In the genomic region with DNA sequence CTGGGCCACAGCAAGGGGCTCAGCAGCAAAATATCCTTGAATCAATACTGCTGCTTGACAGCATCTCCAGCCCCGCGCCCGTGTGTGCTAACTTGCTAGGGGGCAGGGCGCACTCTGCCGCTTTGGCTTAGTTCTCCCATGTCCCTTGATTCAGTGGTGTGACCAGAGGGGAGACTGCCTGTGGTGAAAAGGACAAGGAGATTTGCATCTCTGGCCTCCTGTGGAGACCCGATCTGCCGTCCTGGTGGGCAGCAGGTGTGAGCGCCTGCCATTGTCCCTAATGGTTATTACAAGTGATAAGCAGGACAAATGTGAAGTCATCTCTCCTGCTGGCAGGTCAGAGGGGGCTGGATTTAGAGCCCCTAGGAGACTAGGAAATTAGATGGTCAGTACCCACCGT, we compare ENCODE assay signal across 26 cellular contexts.
DNase-seq lines count a peak whose midpoint lies in the region; ATAC-seq and TF ChIP-seq lines count a peak whose summit lies in the region.
"Had no signal": no experiment of that assay in that cellular context is flagged by ENCODE, and none has a peak within 500 bp of the region (broad histone marks: within the 10 kb centered on the region; RNA-seq: fewer than 3 reads in every experiment).

No MANE protein-coding gene starts in this region.

- DNase-seq in H7 (peak; percentile 50), NCI-H1417 (lab: John Stamatoyannopoulos, UW) (peak in 2 of 3 experiments; percentile 67 to 90), tibial artery (no peak)
- DNase-seq in natural killer cell treated with Interleukin-12 subunit alpha and Interleukin-12 subunit beta and Interleukin-15 and Interleukin-18, amount 100 ng/mL, for 72 hours (ENCODE audit: low spot score): no peak
- DNase-seq: activated B cell treated with CpG ODN at 0.5 μM for 24 hours; activated naive CD4-positive, alpha-beta T cell treated with Interleukin-2 at 50 U/mL for 16 hours; body of pancreas; Caco-2; DMS79 treated with DMSO at 0.1 percent for 48 hours; lower lobe of right lung; mucosa of descending colon; NCI-H1930; NCI-H510A treated with DMSO at 0.1 percent for 48 hours; SHP77; stimulated activated CD4-positive, alpha-beta T cell treated with anti-CD3 and anti-CD28 coated beads, Interleukin-2, amount 100 ng/mL, for 48 hours; T1000; trophoblast cell had no signal

- peak overlapping the region; percentile 12 for H3K4me2 ChIP-seq in neural cell (ENCODE audit: low read length)
- H3K4me2 ChIP-seq: BLaER1 treated with 17β-estradiol and CSF1 and Interleukin-3, amounts not matched to agents 10 nM and 100 nM had no signal

- H3K27ac ChIP-seq in neural cell (ENCODE audit: low read length): peak overlapping the region; percentile 88
- no peak overlapping the region for H3K27ac ChIP-seq in tibial artery
- H3K27ac ChIP-seq: BLaER1 treated with 17β-estradiol and CSF1 and Interleukin-3, amounts not matched to agents 10 nM and 100 nM; body of pancreas; epithelial cell of prostate; lower lobe of right lung; parathyroid adenoma; right atrium auricular region had no signal

- H3K27me3 ChIP-seq in H7 (ENCODE audit: control insufficient read depth, insufficient read depth, low read length) (peaks cover 2% of the 10 kb centered on the region; the same call in 1 of the 2 replicates), neural cell (ENCODE audit: insufficient read depth, low read depth, low read length) (no peaks in the 10 kb centered on the region), tibial artery (no peaks in the 10 kb centered on the region)
- H3K27me3 ChIP-seq: BLaER1 treated with 17β-estradiol and CSF1 and Interleukin-3, amounts not matched to agents 10 nM and 100 nM; body of pancreas; right atrium auricular region had no signal

- no peak for TF ChIP-seq EP300 in neural cell (conservative IDR thresholded peaks at IDR 0.05; ENCODE audit: poor library complexity, severe bottlenecking)

- H3K27ac Mint-ChIP-seq in brain: peak overlapping the region in 4 of 5 experiments; percentile 46 to 96 (median 86)
- H3K27ac Mint-ChIP-seq in natural killer cell treated with Interleukin-12 subunit alpha and Interleukin-12 subunit beta and Interleukin-15 and Interleukin-18, amount 100 ng/mL, for 72 hours: no peak overlapping the region
- H3K27ac Mint-ChIP-seq: activated B cell treated with CpG ODN at 0.5 μM for 24 hours had no signal

- H2AFZ ChIP-seq in neural cell (ENCODE audit: low read depth, low read length): no peak overlapping the region
- H2AFZ ChIP-seq: parathyroid adenoma had no signal

- no peaks in the 10 kb centered on the region for H4K20me1 ChIP-seq in neural cell (ENCODE audit: insufficient read depth)
- H4K20me1 ChIP-seq: BLaER1 treated with 17β-estradiol and CSF1 and Interleukin-3, amounts not matched to agents 10 nM and 100 nM had no signal

- H3K4me1 Mint-ChIP-seq in brain: peaks cover 82% of the 10 kb centered on the region
- peaks cover 4 to 19% of the 10 kb centered on the region in 2 donors for H3K4me1 Mint-ChIP-seq in natural killer cell treated with Interleukin-12 subunit alpha and Interleukin-12 subunit beta and Interleukin-15 and Interleukin-18, amount 100 ng/mL, for 72 hours (ENCODE audit: low read depth in 2 of 2)
- H3K4me1 Mint-ChIP-seq: activated B cell treated with CpG ODN at 0.5 μM for 24 hours had no signal

- no peaks in the 10 kb centered on the region for H3K9me2 ChIP-seq in neural cell (ENCODE audit: insufficient read depth, low read length)

- intact Hi-C loops in tibial artery (cut with DNase I; ENCODE audit: low total_unique reads): no loop called here

- peaks cover 85% of the 10 kb centered on the region for H3K79me2 ChIP-seq in neural cell (replicated peaks; ENCODE audit: insufficient read depth, low read length)
- H3K79me2 ChIP-seq: parathyroid adenoma had no signal

- TF ChIP-seq RAD21 in neural cell (conservative IDR thresholded peaks at IDR 0.05): no peak

- H3K36me3 ChIP-seq in H7 (replicated peaks; ENCODE audit: control insufficient read depth, insufficient read depth, low read length) (no peaks in the 10 kb centered on the region), neural cell (ENCODE audit: insufficient read depth, low read length) (no peaks in the 10 kb centered on the region), tibial artery (no peaks in the 10 kb centered on the region)
- H3K36me3 ChIP-seq: lower lobe of right lung, right atrium auricular region had no signal

- no peak for TF ChIP-seq CTCF in brain (conservative IDR thresholded peaks at IDR 0.05)
- no peak for TF ChIP-seq CTCF in neural cell (IDR thresholded peaks at IDR 0.05; ENCODE audit: poor library complexity, severe bottlenecking)
- TF ChIP-seq CTCF in tibial artery (IDR thresholded peaks at IDR 0.05): no peak

- peaks cover 0 to 13% (median 0%) of the 10 kb centered on the region in 4 donors for H3K4me1 ChIP-seq in tibial artery
- H3K4me1 ChIP-seq: body of pancreas, Caco-2, lower lobe of right lung, parathyroid adenoma, right atrium auricular region had no signal

- H3K9me3 Mint-ChIP-seq in brain: peaks cover 0 to 8% (median 1%) of the 10 kb centered on the region in 5 experiments
- H3K9me3 Mint-ChIP-seq in natural killer cell treated with Interleukin-12 subunit alpha and Interleukin-12 subunit beta and Interleukin-15 and Interleukin-18, amount 100 ng/mL, for 72 hours: no peaks in the 10 kb centered on the region
- H3K9me3 Mint-ChIP-seq: nephron had no signal

- H3K4me3 ChIP-seq in H7 (ENCODE audit: insufficient read depth, low read depth, low read length): no peak overlapping the region
- H3K4me3 ChIP-seq in neural cell (ENCODE audit: low read length): peak overlapping the region; percentile 53
- H3K4me3 ChIP-seq in tibial artery: no peak overlapping the region
- H3K4me3 ChIP-seq: BLaER1 treated with 17β-estradiol and CSF1 and Interleukin-3, amounts not matched to agents 10 nM and 100 nM; body of pancreas; lower lobe of right lung; mucosa of descending colon had no signal

- peak overlapping the region in 3 of 5 experiments; percentile 12 to 73 (median 38) for H3K4me3 Mint-ChIP-seq in brain
- H3K4me3 Mint-ChIP-seq in natural killer cell treated with Interleukin-12 subunit alpha and Interleukin-12 subunit beta and Interleukin-15 and Interleukin-18, amount 100 ng/mL, for 72 hours: no peak overlapping the region
- H3K4me3 Mint-ChIP-seq: activated B cell treated with CpG ODN at 0.5 μM for 24 hours had no signal

- peaks cover 7% of the 10 kb centered on the region for H3F3A ChIP-seq in neural cell (ENCODE audit: insufficient read depth, low read length, poor library complexity, severe bottlenecking)

- no peaks in the 10 kb centered on the region for H3K9me3 ChIP-seq in neural cell (ENCODE audit: low read length)
- no peaks in the 10 kb centered on the region for H3K9me3 ChIP-seq in tibial artery
- H3K9me3 ChIP-seq: body of pancreas, Caco-2, lower lobe of right lung, mucosa of descending colon, right atrium auricular region had no signal

- no peak for ATAC-seq in natural killer cell treated with Interleukin-12 subunit alpha and Interleukin-12 subunit beta and Interleukin-15 and Interleukin-18, amount 100 ng/mL, for 72 hours
- no peak for ATAC-seq in HG03520 (IDR thresholded peaks at IDR 0.05; ENCODE audit: unreplicated experiment)
- ATAC-seq: body of pancreas, mucosa of descending colon, Panc1 had no signal

- peaks cover 10% of the 10 kb centered on the region for H3K27me3 Mint-ChIP-seq in brain
- H3K27me3 Mint-ChIP-seq in natural killer cell treated with Interleukin-12 subunit alpha and Interleukin-12 subunit beta and Interleukin-15 and Interleukin-18, amount 100 ng/mL, for 72 hours: peaks cover 0 to 10% of the 10 kb centered on the region in 2 donors
- H3K27me3 Mint-ChIP-seq: activated B cell treated with CpG ODN at 0.5 μM for 24 hours had no signal

- H3K9ac ChIP-seq in neural cell (ENCODE audit: low read length): peak overlapping the region; percentile 60
- H3K9ac ChIP-seq: BLaER1 treated with 17β-estradiol and CSF1 and Interleukin-3, amounts not matched to agents 10 nM and 100 nM; parathyroid adenoma had no signal

- H3K36me3 Mint-ChIP-seq in brain: peaks cover 16% of the 10 kb centered on the region
- H3K36me3 Mint-ChIP-seq in natural killer cell treated with Interleukin-12 subunit alpha and Interleukin-12 subunit beta and Interleukin-15 and Interleukin-18, amount 100 ng/mL, for 72 hours: no peaks in the 10 kb centered on the region

TF ChIP-seq in neural cell, 6 proteins besides CTCF, POLR2A, EP300 and RAD21:
- TF ChIP-seq MXI1 (conservative IDR thresholded peaks at IDR 0.05; ENCODE audit: poor library complexity, severe bottlenecking) (no peak), TAF1 (IDR thresholded peaks at IDR 0.05; ENCODE audit: low read depth) (no peak), SMC3 (conservative IDR thresholded peaks at IDR 0.05; ENCODE audit: poor library complexity) (no peak), REST (IDR thresholded peaks at IDR 0.05; ENCODE audit: borderline replicate concordance) (no peak), POLR2AphosphoS5 (IDR thresholded peaks at IDR 0.05) (no peak), EZH2 (IDR thresholded peaks at IDR 0.05; ENCODE audit: borderline replicate concordance, insufficient read depth, low read length, poor library complexity, severe bottlenecking) (no peak)

Comparison
In these comparisons a context has a peak if more than half of its experiments do, and no peak if none do; other contexts are left out.
1. DNase-seq: peak in H7 (single experiment) and NCI-H1417 (2 of 3); none in natural killer cell treated with Interleukin-12 subunit alpha and Interleukin-12 subunit beta and Interleukin-15 and Interleukin-18, amount 100 ng/mL, for 72 hours (single experiment) and tibial artery (0 of 2).
2. H3K27ac Mint-ChIP-seq: peak in brain (4 of 5); none in natural killer cell treated with Interleukin-12 subunit alpha and Interleukin-12 subunit beta and Interleukin-15 and Interleukin-18, amount 100 ng/mL, for 72 hours (0 of 2).